In the genomic region with DNA sequence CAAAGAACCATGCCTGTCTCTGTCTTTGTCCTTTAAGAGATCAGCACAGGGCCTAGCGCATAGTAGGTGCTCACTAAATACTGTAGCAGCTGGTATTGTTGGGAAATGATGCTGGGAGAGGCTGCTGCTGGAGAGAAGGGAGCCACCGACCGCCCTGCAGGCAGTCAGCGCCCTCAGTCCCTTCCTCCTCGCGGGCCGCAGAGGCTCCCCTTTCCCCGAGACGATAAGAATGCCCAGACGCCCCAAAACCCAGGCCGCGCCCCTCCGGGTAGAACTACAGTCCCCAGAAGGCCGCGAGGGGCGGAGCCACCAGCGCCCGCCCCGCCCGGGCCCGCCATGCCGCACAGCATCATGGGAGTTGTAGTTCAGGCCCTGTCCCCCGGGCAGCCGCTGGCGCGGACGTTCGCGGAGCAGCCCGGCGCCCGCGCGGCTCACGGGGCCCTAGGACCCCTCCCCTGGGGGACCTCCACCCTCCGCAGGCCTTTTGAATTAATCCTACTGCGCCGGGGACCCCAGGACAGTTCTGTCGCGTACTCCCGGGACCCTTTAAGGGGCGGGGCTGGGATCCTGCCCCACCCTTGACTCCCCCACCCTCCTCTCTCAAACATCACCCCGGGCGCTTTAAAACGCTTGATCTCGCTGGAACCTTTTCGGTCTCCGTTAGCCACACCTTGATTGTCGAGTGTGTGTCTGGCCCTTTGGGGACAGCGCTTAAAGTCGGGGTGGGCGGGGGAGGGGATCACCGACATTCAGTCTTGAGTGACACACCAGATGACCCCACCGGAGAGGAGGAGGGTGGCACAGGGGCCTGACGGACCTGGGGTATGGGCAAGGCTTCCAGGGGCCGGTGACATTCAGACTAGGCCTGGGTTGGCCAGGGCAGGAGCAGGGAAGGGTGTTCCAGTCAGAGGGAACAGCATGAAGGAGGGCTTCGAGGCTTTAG, we compare ENCODE assay signal across 7 cellular contexts. TPM values are rescaled to one million over a fixed set of nuclear protein-coding genes. Genes with fewer than 3 reads are reported as not detected.
DNase-seq lines count a peak whose midpoint lies in the region; ATAC-seq, FAIRE-seq and TF ChIP-seq lines count a peak whose summit lies in the region.

No MANE protein-coding gene starts in this region.

- peak; percentile 96 for DNase-seq in GM13976 (ENCODE audit: low spot score)
- DNase-seq in NCI-H2227 treated with DMSO at 0.1 percent for 48 hours (lab: John Stamatoyannopoulos, UW): peak; percentile 44
- DNase-seq in activated CD4-positive, alpha-beta T cell treated with anti-CD3 and anti-CD28 coated beads, Interleukin-2, amount 10 ng/mL, durations not matched to agents 7 days and 5 days: peak; percentile 92
- DNase-seq in coronary artery (ENCODE audit: low spot score): peak; percentile 93
- peak; percentile 28 for DNase-seq in HepG2 (ENCODE audit: low spot score)
- peak; percentile 93 for DNase-seq in stimulated activated CD4-positive, alpha-beta T cell treated with anti-CD3 and anti-CD28 coated beads, Interleukin-2, amount 100 ng/mL, for 24 hours

- in situ Hi-C loops in GM13976 (cut with MboI; ENCODE audit: low sequenced_read_pairs, unreplicated experiment) (no loop called here), HepG2 (cut with HindIII; ENCODE audit: extremely low pct_ligation_motif_present, low pct_unique_long_range_greater_than_20kb) (no loop called here)

- no peak for TF ChIP-seq POLR2A in HepG2 (IDR thresholded peaks at IDR 0.05; ENCODE audit: insufficient read depth in 1 of 2, low read depth in 2 of 2, low read length in 2 of 2)

- no peaks in the 10 kb centered on the region for H3K9me3 ChIP-seq in HepG2 (ENCODE audit: low read length)

- 42% methylated on average over 19 of the region's 57 CpGs for WGBS in HepG2 (ENCODE audit: low lambda C conversion rate)

- peaks cover 2% of the 10 kb centered on the region for H3K27me3 Mint-ChIP-seq in activated CD4-positive, alpha-beta T cell treated with anti-CD3 and anti-CD28 coated beads, Interleukin-2, amount 10 ng/mL, durations not matched to agents 7 days and 5 days

- CTCF ChIA-PET in activated CD4-positive, alpha-beta T cell treated with anti-CD3 and anti-CD28 coated beads, Interleukin-2, amount 10 ng/mL, durations not matched to agents 7 days and 5 days (lab: Charles Lee): no interaction called here
- CTCF ChIA-PET in HepG2 (lab: Yijun Ruan, JAX; ENCODE audit: low intra/inter-chr PET ratio, low total read pairs): no interaction called here

- no peak overlapping the region for H2AFZ ChIP-seq in HepG2 (ENCODE audit: low read length)

- H3K9ac ChIP-seq in HepG2 (ENCODE audit: insufficient read depth, low read depth, low read length): peak overlapping the region; percentile 39; the same call in 1 of the 2 replicates

- H3K4me2 ChIP-seq in HepG2 (ENCODE audit: low read depth, low read length): peak overlapping the region; percentile 70

- POLR2A ChIA-PET in activated CD4-positive, alpha-beta T cell treated with anti-CD3 and anti-CD28 coated beads, Interleukin-2, amount 10 ng/mL, durations not matched to agents 7 days and 5 days (lab: Charles Lee): no interaction called here
- POLR2A ChIA-PET in HepG2 (lab: Yijun Ruan, JAX): no interaction called here

- intact Hi-C loops in HepG2 (cut with micrococcal nuclease; ENCODE audit: unreplicated experiment): no loop called here

- peaks cover 22% of the 10 kb centered on the region for H3K4me1 Mint-ChIP-seq in activated CD4-positive, alpha-beta T cell treated with anti-CD3 and anti-CD28 coated beads, Interleukin-2, amount 10 ng/mL, durations not matched to agents 7 days and 5 days

- peaks cover 10% of the 10 kb centered on the region for H3K4me1 ChIP-seq in HepG2 (ENCODE audit: insufficient read depth, low read length)

- H3K27ac ChIP-seq in coronary artery: peak overlapping the region; percentile 84 to 92
- H3K27ac ChIP-seq in HepG2 (ENCODE audit: extremely low read length, insufficient read depth, low read length): no peak overlapping the region

- ATAC-seq in HG02884 (IDR thresholded peaks at IDR 0.05; ENCODE audit: unreplicated experiment) (peak; percentile 69), HepG2 (peak; percentile 84)

- TF ChIP-seq CTCF in GM13976 (IDR thresholded peaks at IDR 0.05; ENCODE audit: borderline replicate concordance, control extremely low read depth, extremely low read depth, insufficient read depth, missing control alignments): no peak
- no peak for TF ChIP-seq CTCF in coronary artery (IDR thresholded peaks at IDR 0.05)
- no peak for TF ChIP-seq CTCF in HepG2 (CRISPR knock-in tag; IDR thresholded peaks at IDR 0.05)

- peak overlapping the region; percentile 74 for H3K4me3 ChIP-seq in coronary artery
- peak overlapping the region; percentile 55 to 72 (median 57); a peak in 5 of 6 replicates for H3K4me3 ChIP-seq in HepG2 (replicated peaks in 1 of 3; ENCODE audit: insufficient read depth in 1 of 3, low read depth in 2 of 3, low read length in 3 of 3)

- TF ChIP-seq EP300 in HepG2 (IDR thresholded peaks at IDR 0.05; ENCODE audit: low read depth in 2 of 2, low read length in 2 of 2) (no peak), HepG2 (CRISPR knock-in tag; IDR thresholded peaks at IDR 0.05; ENCODE audit: borderline replicate concordance) (no peak)

- BruUV-seq in HepG2 (replicated peaks; lab: Mats Ljungman, UMichigan): no TSS peak

- no peak for TF ChIP-seq RAD21 in HepG2 (CRISPR knock-in tag; IDR thresholded peaks at IDR 0.05)

- H3K79me2 ChIP-seq in HepG2 (ENCODE audit: insufficient read depth, low read length): no peaks in the 10 kb centered on the region

- peak overlapping the region; percentile 67 for H3K4me3 Mint-ChIP-seq in activated CD4-positive, alpha-beta T cell treated with anti-CD3 and anti-CD28 coated beads, Interleukin-2, amount 10 ng/mL, durations not matched to agents 7 days and 5 days

- H3K36me3 ChIP-seq in HepG2 (replicated peaks in 1 of 2; ENCODE audit: control insufficient read depth in 1 of 2, insufficient read depth in 2 of 2, low read length in 2 of 2): no peaks in the 10 kb centered on the region

- no peak for FAIRE-seq in HepG2 (lab: Jason Lieb, UNC)

- no peaks in the 10 kb centered on the region for H3K9me3 Mint-ChIP-seq in activated CD4-positive, alpha-beta T cell treated with anti-CD3 and anti-CD28 coated beads, Interleukin-2, amount 10 ng/mL, durations not matched to agents 7 days and 5 days

- no peaks in the 10 kb centered on the region for H3K36me3 Mint-ChIP-seq in activated CD4-positive, alpha-beta T cell treated with anti-CD3 and anti-CD28 coated beads, Interleukin-2, amount 10 ng/mL, durations not matched to agents 7 days and 5 days (ENCODE audit: low read depth)

- peak overlapping the region; percentile 86 for H3K27ac Mint-ChIP-seq in activated CD4-positive, alpha-beta T cell treated with anti-CD3 and anti-CD28 coated beads, Interleukin-2, amount 10 ng/mL, durations not matched to agents 7 days and 5 days

- no peaks in the 10 kb centered on the region for H4K20me1 ChIP-seq in HepG2 (ENCODE audit: insufficient read depth, low read length)

- H3K27me3 ChIP-seq in HepG2 (ENCODE audit: control insufficient read depth in 1 of 2, insufficient read depth in 2 of 2, low read length in 2 of 2): peaks cover 2 to 29% of the 10 kb centered on the region in 2 experiments; a peak in 4 of 5 replicates

TF ChIP-seq in HepG2, 621 proteins besides CTCF, POLR2A, EP300 and RAD21 (continues in another document):
- TF ChIP-seq, protein P1, sequence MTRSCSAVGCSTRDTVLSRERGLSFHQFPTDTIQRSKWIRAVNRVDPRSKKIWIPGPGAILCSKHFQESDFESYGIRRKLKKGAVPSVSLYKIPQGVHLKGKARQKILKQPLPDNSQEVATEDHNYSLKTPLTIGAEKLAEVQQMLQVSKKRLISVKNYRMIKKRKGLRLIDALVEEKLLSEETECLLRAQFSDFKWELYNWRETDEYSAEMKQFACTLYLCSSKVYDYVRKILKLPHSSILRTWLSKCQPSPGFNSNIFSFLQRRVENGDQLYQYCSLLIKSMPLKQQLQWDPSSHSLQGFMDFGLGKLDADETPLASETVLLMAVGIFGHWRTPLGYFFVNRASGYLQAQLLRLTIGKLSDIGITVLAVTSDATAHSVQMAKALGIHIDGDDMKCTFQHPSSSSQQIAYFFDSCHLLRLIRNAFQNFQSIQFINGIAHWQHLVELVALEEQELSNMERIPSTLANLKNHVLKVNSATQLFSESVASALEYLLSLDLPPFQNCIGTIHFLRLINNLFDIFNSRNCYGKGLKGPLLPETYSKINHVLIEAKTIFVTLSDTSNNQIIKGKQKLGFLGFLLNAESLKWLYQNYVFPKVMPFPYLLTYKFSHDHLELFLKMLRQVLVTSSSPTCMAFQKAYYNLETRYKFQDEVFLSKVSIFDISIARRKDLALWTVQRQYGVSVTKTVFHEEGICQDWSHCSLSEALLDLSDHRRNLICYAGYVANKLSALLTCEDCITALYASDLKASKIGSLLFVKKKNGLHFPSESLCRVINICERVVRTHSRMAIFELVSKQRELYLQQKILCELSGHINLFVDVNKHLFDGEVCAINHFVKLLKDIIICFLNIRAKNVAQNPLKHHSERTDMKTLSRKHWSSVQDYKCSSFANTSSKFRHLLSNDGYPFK (CRISPR knock-in tag; IDR thresholded peaks at IDR 0.05; ENCODE audit: borderline replicate concordance): no peak

RNA-seq across cellular contexts. Expression of a gene that starts 24.8 kb away (rescaled TPM):
- 1 to 10 TPM; 1.8 to 2.3 TPM for total RNA-seq in activated CD4-positive, alpha-beta T cell treated with anti-CD3 and anti-CD28 coated beads, Interleukin-2, amount 10 ng/mL, durations not matched to agents 7 days and 5 days
- total RNA-seq in HepG2 (2016; rRNA removed; fragmentation: Illumina TruSeq; extraction: Trizol): 2.5 and 3.3 TPM in 2 replicates
- total RNA-seq in HepG2 (2016; cell fraction: cytosol; rRNA removed; fragmentation: Illumina TruSeq; extraction: Trizol; ENCODE audit: low read depth): 2.4 and 2.5 TPM in 2 replicates
- 2.6 and 3.2 TPM in 2 replicates for total RNA-seq in HepG2 (2016; cell fraction: insoluble cytoplasmic fraction; rRNA removed; fragmentation: Illumina TruSeq; extraction: Trizol)
- total RNA-seq in HepG2 (2016; cell fraction: membrane; rRNA removed; fragmentation: Illumina TruSeq; extraction: Trizol): 2.0 and 2.7 TPM in 2 replicates
- total RNA-seq in HepG2 (2016; cell fraction: nucleus; rRNA removed; fragmentation: Illumina TruSeq; extraction: Trizol): 0.84 and 1.2 TPM in 2 replicates
- polyA plus RNA-seq in HepG2 (2011; rRNA removed): 1.8 and 3.6 TPM in 2 replicates
- 2.1 and 3.1 TPM in 2 replicates for polyA plus RNA-seq in HepG2 (2011; cell fraction: cytosol; rRNA removed)
- polyA plus RNA-seq in HepG2 (2011; cell fraction: nucleus; rRNA removed): 4.4 and 4.5 TPM in 2 replicates
- 1.5 and 2.6 TPM in 2 replicates for polyA plus RNA-seq in HepG2 (2012)
- 0.59 and 0.61 TPM in 2 replicates for polyA plus RNA-seq in HepG2 (2016; cell fraction: cytosol; fragmentation: Illumina TruSeq; extraction: Trizol; ENCODE audit: low read depth)
- polyA plus RNA-seq in HepG2 (2016; cell fraction: insoluble cytoplasmic fraction; fragmentation: Illumina TruSeq; extraction: Trizol; ENCODE audit: low read depth): 2.2 and 2.5 TPM in 2 replicates
- polyA plus RNA-seq in HepG2 (2016; cell fraction: membrane; fragmentation: Illumina TruSeq; extraction: Trizol; ENCODE audit: low read depth): 0.52 and 0.74 TPM in 2 replicates
- 1.3 and 2.1 TPM in 2 replicates for polyA plus RNA-seq in HepG2 (2016; cell fraction: nucleus; fragmentation: Illumina TruSeq; extraction: Trizol; ENCODE audit: insufficient read depth, low read depth)
- 5.5 and 12.0 TPM in 2 replicates for polyA minus RNA-seq in HepG2 (2011; rRNA and poly(A)+ RNA removed; ENCODE audit: low replicate concordance)
- polyA minus RNA-seq in HepG2 (2011; cell fraction: cytosol; rRNA and poly(A)+ RNA removed): 5.6 and 6.2 TPM in 2 replicates
- polyA minus RNA-seq in HepG2 (2011; cell fraction: nucleus; rRNA and poly(A)+ RNA removed): 1.2 and 1.9 TPM in 2 replicates

Comparison
In these comparisons a context has a peak if more than half of its experiments do, and no peak if none do; other contexts are left out.
1. DNase-seq: peak in every context shown above with its lines; median percentile 96 in GM13976; 93 in coronary artery; 93 in stimulated activated CD4-positive, alpha-beta T cell treated with anti-CD3 and anti-CD28 coated beads, Interleukin-2, amount 100 ng/mL, for 24 hours; 92 in activated CD4-positive, alpha-beta T cell treated with anti-CD3 and anti-CD28 coated beads, Interleukin-2, amount 10 ng/mL, durations not matched to agents 7 days and 5 days; 44 in NCI-H2227 treated with DMSO at 0.1 percent for 48 hours; 28 in HepG2.